Comparison of ENCODE assay signal across 8 cellular contexts in the genomic region with DNA sequence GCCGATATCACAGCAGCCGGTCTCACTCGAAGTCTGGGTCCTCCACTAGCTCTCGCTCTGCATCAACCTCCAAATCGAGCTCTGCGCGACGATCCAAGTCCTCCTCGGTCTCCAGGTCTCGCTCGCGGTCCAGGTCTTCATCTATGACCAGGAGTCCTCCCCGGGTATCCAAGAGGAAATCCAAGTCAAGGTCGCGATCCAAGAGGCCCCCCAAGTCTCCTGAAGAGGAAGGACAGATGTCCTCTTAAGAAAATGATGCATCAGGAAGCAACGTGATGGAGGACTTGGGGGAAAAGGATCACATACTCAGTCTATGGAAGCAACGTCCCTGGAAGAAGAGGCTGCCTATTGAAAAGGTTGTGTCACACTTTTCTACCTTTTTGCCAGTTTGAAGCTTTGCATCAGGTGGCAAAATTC. TPM values are rescaled to one million over a fixed set of nuclear protein-coding genes. Genes with fewer than 3 reads are reported as not detected.
DNase-seq lines count a peak whose midpoint lies in the region; ATAC-seq, FAIRE-seq and TF ChIP-seq lines count a peak whose summit lies in the region.
"Had no signal": no experiment of that assay in that cellular context is flagged by ENCODE, and none has a peak within 500 bp of the region (broad histone marks: within the 10 kb centered on the region; RNA-seq: fewer than 3 reads in every experiment).

No MANE protein-coding gene starts in this region.

- WGBS in stomach, 5 donors = 0 to 1% (median 0%) methylated on average over 17 of the region's 17 CpGs

- no peak for TF ChIP-seq CTCF in GM12875 (IDR thresholded peaks at IDR 0.05; ENCODE audit: borderline replicate concordance, insufficient read depth, low read depth, low read length)
- TF ChIP-seq CTCF in NB4 (IDR thresholded peaks at IDR 0.05; ENCODE audit: low read depth, low read length) = no peak
- no peak for TF ChIP-seq CTCF in astrocyte of the spinal cord (IDR thresholded peaks at IDR 0.05; ENCODE audit: low read depth, low read length)
- no peak for TF ChIP-seq CTCF in kidney (IDR thresholded peaks at IDR 0.05; ENCODE audit: borderline replicate concordance, extremely low read depth, insufficient read depth)
- no peak for TF ChIP-seq CTCF in stomach (IDR thresholded peaks at IDR 0.05)

- FAIRE-seq in kidney (lab: Jason Lieb, UNC) = no peak

- H3K36me3 ChIP-seq in kidney (ENCODE audit: control insufficient read depth in 1 of 2, insufficient read depth in 2 of 2, low read length in 2 of 2) (no peaks in the 10 kb centered on the region), stomach (peaks cover 0 to 5% (median 2%) of the 10 kb centered on the region in 4 donors)

- no peaks in the 10 kb centered on the region for H3K27me3 ChIP-seq in stomach

- in situ Hi-C loops in astrocyte of the spinal cord (cut with HindIII; ENCODE audit: low sequenced_read_pairs) = loop anchor here (10.0 kb wide), 1 partner anchor 647 kb away; no protein-coding TSS in a partner anchor

- TF ChIP-seq POLR2A in NB4 (IDR thresholded peaks at IDR 0.05; ENCODE audit: extremely low read depth, insufficient read length) (no peak), stomach (IDR thresholded peaks at IDR 0.05) (no peak)

- H3K4me3 ChIP-seq in GM12875 (ENCODE audit: low read depth, low read length) (peak overlapping the region; percentile 99), NB4 (ENCODE audit: low read depth, low read length) (peak overlapping the region; percentile 93), astrocyte of the spinal cord (ENCODE audit: low read depth, low read length) (peak overlapping the region; percentile 90), kidney (ENCODE audit: low read length in 2 of 2) (peak overlapping the region; percentile 94 to 96), stomach (peak overlapping the region; percentile 60 to 87 (median 80))

- H3K9ac ChIP-seq in kidney (ENCODE audit: low read length in 2 of 2) = peak overlapping the region; percentile 85 to 96

- no peak for ATAC-seq in HG03175 (IDR thresholded peaks at IDR 0.05; ENCODE audit: unreplicated experiment)

- peak overlapping the region; percentile 97 to 98 for H3K27ac ChIP-seq in kidney (ENCODE audit: low read depth in 2 of 2, low read length in 2 of 2)
- peak overlapping the region; percentile 96 to 100 (median 98) for H3K27ac ChIP-seq in stomach

- intact Hi-C loops in kidney (cut with DNase I) (no loop called here), stomach (cut with DNase I; ENCODE audit: low total_unique reads) (no loop called here)

- H3K4me1 ChIP-seq in kidney (ENCODE audit: control insufficient read depth in 1 of 2, insufficient read depth in 1 of 2, low read depth in 1 of 2, low read length in 2 of 2) (peaks cover 0 to 5% of the 10 kb centered on the region in 2 donors), stomach (peaks cover 6 to 34% (median 26%) of the 10 kb centered on the region in 4 donors)

- DNase-seq in NB4 (ENCODE audit: low read depth) (no peak), astrocyte of the spinal cord (ENCODE audit: low read depth, low spot score) (no peak), kidney (no peak), stomach (no peak), cerebellar cortex (ENCODE audit: low spot score) (no peak)

- TF ChIP-seq EP300 in stomach (IDR thresholded peaks at IDR 0.05) = no peak

- H3K9me3 ChIP-seq in kidney (ENCODE audit: control insufficient read depth in 1 of 2, low read length in 2 of 2) (no peaks in the 10 kb centered on the region), stomach (no peaks in the 10 kb centered on the region)

RNA-seq across cellular contexts. Expression of a gene that starts 1.1 kb away (rescaled TPM):
- total RNA-seq in kidney (64.2 TPM), stomach (10 to 100 TPM; 10.7 to 34.6 (median 25.7) TPM)
- polyA plus RNA-seq in kidney (ENCODE audit: insufficient read depth, low read depth, low replicate concordance) (45.6 TPM), stomach (10 to 100 TPM; 30.3 to 39.6 (median 36.3) TPM)

RNA-seq across cellular contexts. Expression of a gene that starts 18.6 kb away (rescaled TPM):
- total RNA-seq in kidney (not detected), stomach (not detected)
- polyA plus RNA-seq in kidney (ENCODE audit: insufficient read depth, low read depth, low replicate concordance) (not detected), stomach (not detected)
- total RNA-seq: T-helper 2 cell treated with Interferon-gamma antibody and Interleukin-4, amounts not matched to agents 100 ng/mL and 5 ng/mL, for 36 hours had no signal

RNA-seq across cellular contexts. Expression of a gene that starts 21.8 kb away (rescaled TPM):
- total RNA-seq in kidney (69.0 TPM), stomach (10 to 100 TPM; 11.1 to 32.2 (median 22.3) TPM)
- polyA plus RNA-seq in kidney (ENCODE audit: insufficient read depth, low read depth, low replicate concordance) (19.3 TPM), stomach (1 to 10 TPM; 2.4 to 8.4 (median 3.2) TPM)

RNA-seq across cellular contexts. Expression of a gene that starts 42.8 kb away (rescaled TPM):
- not detected for total RNA-seq in kidney
- polyA plus RNA-seq in kidney (ENCODE audit: insufficient read depth, low read depth, low replicate concordance) = not detected
- not detected for total RNA-seq in stomach
- polyA plus RNA-seq in stomach = not detected
- total RNA-seq: T-helper 2 cell treated with Interferon-gamma antibody and Interleukin-4, amounts not matched to agents 100 ng/mL and 5 ng/mL, for 36 hours had no signal
